1 cellular context compared by ENCODE assay signal in the genomic region with DNA sequence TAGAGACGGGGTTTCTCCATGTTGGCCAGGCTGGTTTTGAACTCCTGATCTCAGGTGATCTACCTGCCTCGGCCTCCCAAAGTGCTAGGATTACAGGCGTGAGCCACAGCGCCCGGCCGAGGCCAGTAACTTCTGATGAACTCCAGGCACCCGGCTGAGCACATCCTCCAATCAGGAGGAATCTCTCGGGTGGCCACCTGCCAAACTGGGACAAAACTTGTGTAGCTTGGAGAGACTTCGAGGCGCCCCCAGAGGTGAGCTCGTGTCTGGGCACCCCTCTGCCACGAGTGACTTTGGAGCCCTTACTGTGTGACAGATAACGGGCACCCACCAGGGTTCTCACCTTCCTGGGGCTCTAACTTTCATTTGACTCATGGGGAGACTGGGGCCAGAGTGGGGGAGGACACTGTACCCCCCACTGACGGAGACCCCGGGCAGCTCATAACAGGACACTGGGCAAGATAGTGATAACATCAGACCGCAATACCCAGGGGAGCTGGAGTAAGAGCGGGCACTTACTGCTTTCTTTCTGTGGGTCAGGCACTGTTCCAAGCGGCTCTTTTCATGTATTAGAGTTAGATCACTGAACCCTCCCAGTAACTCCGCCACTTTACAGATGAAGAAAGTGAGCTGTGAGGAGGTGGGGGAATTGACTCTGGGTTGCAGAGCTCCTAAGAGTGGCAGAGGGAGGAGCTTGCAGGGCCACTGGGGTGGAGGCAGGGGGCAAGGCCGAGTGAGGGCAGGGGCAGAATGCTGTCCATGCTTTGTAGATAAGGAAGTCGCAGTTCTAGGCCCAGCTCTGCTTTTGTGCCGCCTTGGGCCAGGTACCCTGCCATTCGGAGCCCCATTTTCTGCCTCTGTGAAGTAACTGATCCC.
TF ChIP-seq lines count a peak whose summit lies in the region.

No MANE protein-coding gene starts in this region.

TF ChIP-seq in HEK293, 187 proteins besides CTCF, POLR2A, EP300 and RAD21 (continued from another document and continues in another):
- no peak for TF ChIP-seq REST (tag by site-specific recombination; IDR thresholded peaks at IDR 0.05)
- TF ChIP-seq ZNF660 (tag by site-specific recombination; IDR thresholded peaks at IDR 0.05), result peak; percentile 62; the same call in 1 of the 2 replicates
- TF ChIP-seq ZNF561 (tag by site-specific recombination; IDR thresholded peaks at IDR 0.05; ENCODE audit: borderline replicate concordance), result peak; percentile 90
- no peak for TF ChIP-seq ZNF544 (tag by site-specific recombination; IDR thresholded peaks at IDR 0.05)
- no peak for TF ChIP-seq BCL11B (tag by site-specific recombination; IDR thresholded peaks at IDR 0.05; ENCODE audit: low read depth)
- TF ChIP-seq ZNF148 (tag by site-specific recombination; IDR thresholded peaks at IDR 0.05; ENCODE audit: borderline replicate concordance), result no peak
- TF ChIP-seq ZNF202 (tag by site-specific recombination; IDR thresholded peaks at IDR 0.05; ENCODE audit: borderline replicate concordance), result no peak
- TF ChIP-seq ZNF223 (tag by site-specific recombination; IDR thresholded peaks at IDR 0.05), result no peak
- TF ChIP-seq ZNF514 (tag by site-specific recombination; IDR thresholded peaks at IDR 0.05), result no peak
- TF ChIP-seq, protein P1, sequence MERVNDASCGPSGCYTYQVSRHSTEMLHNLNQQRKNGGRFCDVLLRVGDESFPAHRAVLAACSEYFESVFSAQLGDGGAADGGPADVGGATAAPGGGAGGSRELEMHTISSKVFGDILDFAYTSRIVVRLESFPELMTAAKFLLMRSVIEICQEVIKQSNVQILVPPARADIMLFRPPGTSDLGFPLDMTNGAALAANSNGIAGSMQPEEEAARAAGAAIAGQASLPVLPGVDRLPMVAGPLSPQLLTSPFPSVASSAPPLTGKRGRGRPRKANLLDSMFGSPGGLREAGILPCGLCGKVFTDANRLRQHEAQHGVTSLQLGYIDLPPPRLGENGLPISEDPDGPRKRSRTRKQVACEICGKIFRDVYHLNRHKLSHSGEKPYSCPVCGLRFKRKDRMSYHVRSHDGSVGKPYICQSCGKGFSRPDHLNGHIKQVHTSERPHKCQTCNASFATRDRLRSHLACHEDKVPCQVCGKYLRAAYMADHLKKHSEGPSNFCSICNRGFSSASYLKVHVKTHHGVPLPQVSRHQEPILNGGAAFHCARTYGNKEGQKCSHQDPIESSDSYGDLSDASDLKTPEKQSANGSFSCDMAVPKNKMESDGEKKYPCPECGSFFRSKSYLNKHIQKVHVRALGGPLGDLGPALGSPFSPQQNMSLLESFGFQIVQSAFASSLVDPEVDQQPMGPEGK (tag by site-specific recombination; IDR thresholded peaks at IDR 0.05), result peak; percentile 94
- no peak for TF ChIP-seq ZNF350 (tag by site-specific recombination; IDR thresholded peaks at IDR 0.05)
- TF ChIP-seq ZNF19 (tag by site-specific recombination; IDR thresholded peaks at IDR 0.05; ENCODE audit: low read depth), result no peak
- TF ChIP-seq ZNF473 (tag by site-specific recombination; IDR thresholded peaks at IDR 0.05), result no peak
- TF ChIP-seq ZBTB44 (tag by site-specific recombination; IDR thresholded peaks at IDR 0.05), result no peak
- no peak for TF ChIP-seq ZNF214 (tag by site-specific recombination; IDR thresholded peaks at IDR 0.05; ENCODE audit: borderline replicate concordance)
- no peak for TF ChIP-seq HOXA7 (CRISPR knock-in tag; IDR thresholded peaks at IDR 0.05; ENCODE audit: borderline replicate concordance)
- no peak for TF ChIP-seq ZBTB17 (tag by site-specific recombination; IDR thresholded peaks at IDR 0.05)
- TF ChIP-seq ZFP69B (tag by site-specific recombination; IDR thresholded peaks at IDR 0.05), result 0 out of 2 replicates have a peak, but pooled peaks have one; percentile 36
- TF ChIP-seq GLIS2 (tag by site-specific recombination; IDR thresholded peaks at IDR 0.05), result peak; percentile 74
- no peak for TF ChIP-seq GFI1B (tag by site-specific recombination; IDR thresholded peaks at IDR 0.05)
- TF ChIP-seq ZNF23 (tag by site-specific recombination; IDR thresholded peaks at IDR 0.05; ENCODE audit: borderline replicate concordance), result no peak
- peak; percentile 39 for TF ChIP-seq SP2 (tag by site-specific recombination; IDR thresholded peaks at IDR 0.05)
- TF ChIP-seq ZSCAN23 (tag by site-specific recombination; IDR thresholded peaks at IDR 0.05), result peak; percentile 50; the same call in 1 of the 2 replicates
- peak; percentile 85 for TF ChIP-seq ZNF585B (tag by site-specific recombination; IDR thresholded peaks at IDR 0.05)
- TF ChIP-seq, protein P2, sequence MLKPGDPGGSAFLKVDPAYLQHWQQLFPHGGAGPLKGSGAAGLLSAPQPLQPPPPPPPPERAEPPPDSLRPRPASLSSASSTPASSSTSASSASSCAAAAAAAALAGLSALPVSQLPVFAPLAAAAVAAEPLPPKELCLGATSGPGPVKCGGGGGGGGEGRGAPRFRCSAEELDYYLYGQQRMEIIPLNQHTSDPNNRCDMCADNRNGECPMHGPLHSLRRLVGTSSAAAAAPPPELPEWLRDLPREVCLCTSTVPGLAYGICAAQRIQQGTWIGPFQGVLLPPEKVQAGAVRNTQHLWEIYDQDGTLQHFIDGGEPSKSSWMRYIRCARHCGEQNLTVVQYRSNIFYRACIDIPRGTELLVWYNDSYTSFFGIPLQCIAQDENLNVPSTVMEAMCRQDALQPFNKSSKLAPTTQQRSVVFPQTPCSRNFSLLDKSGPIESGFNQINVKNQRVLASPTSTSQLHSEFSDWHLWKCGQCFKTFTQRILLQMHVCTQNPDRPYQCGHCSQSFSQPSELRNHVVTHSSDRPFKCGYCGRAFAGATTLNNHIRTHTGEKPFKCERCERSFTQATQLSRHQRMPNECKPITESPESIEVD (tag by site-specific recombination; IDR thresholded peaks at IDR 0.05), result no peak; the same call in 1 of the 2 replicates
- 0 out of 2 replicates have a peak, but pooled peaks have one; percentile 33 for TF ChIP-seq TCF7L2 (IDR thresholded peaks at IDR 0.05; ENCODE audit: borderline replicate concordance, low read depth, low read length)
- TF ChIP-seq SP3 (tag by site-specific recombination; IDR thresholded peaks at IDR 0.05), result peak; percentile 52
- TF ChIP-seq MYNN (tag by site-specific recombination; IDR thresholded peaks at IDR 0.05; ENCODE audit: borderline replicate concordance), result no peak
- TF ChIP-seq ZNF658 (tag by site-specific recombination; IDR thresholded peaks at IDR 0.05), result no peak
- no peak for TF ChIP-seq ZNF274 (IDR thresholded peaks at IDR 0.05; ENCODE audit: low read length)
- TF ChIP-seq ZNF274 (tag by site-specific recombination; IDR thresholded peaks at IDR 0.05; ENCODE audit: borderline replicate concordance), result no peak
- TF ChIP-seq, protein P3, sequence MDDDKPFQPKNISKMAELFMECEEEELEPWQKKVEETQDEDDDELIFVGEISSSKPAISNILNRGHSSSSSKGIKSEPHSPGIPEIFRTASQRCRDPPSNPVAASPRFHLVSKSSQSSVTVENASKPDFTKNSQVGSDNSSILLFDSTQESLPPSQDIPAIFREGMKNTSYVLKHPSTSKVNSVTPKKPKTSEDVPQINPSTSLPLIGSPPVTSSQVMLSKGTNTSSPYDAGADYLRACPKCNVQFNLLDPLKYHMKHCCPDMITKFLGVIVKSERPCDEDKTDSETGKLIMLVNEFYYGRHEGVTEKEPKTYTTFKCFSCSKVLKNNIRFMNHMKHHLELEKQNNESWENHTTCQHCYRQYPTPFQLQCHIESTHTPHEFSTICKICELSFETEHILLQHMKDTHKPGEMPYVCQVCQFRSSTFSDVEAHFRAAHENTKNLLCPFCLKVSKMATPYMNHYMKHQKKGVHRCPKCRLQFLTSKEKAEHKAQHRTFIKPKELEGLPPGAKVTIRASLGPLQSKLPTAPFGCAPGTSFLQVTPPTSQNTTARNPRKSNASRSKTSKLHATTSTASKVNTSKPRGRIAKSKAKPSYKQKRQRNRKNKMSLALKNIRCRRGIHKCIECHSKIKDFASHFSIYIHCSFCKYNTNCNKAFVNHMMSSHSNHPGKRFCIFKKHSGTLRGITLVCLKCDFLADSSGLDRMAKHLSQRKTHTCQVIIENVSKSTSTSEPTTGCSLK (tag by site-specific recombination; IDR thresholded peaks at IDR 0.05), result no peak
- TF ChIP-seq ZNF747 (tag by site-specific recombination; IDR thresholded peaks at IDR 0.05), result no peak
- TF ChIP-seq, protein P4, sequence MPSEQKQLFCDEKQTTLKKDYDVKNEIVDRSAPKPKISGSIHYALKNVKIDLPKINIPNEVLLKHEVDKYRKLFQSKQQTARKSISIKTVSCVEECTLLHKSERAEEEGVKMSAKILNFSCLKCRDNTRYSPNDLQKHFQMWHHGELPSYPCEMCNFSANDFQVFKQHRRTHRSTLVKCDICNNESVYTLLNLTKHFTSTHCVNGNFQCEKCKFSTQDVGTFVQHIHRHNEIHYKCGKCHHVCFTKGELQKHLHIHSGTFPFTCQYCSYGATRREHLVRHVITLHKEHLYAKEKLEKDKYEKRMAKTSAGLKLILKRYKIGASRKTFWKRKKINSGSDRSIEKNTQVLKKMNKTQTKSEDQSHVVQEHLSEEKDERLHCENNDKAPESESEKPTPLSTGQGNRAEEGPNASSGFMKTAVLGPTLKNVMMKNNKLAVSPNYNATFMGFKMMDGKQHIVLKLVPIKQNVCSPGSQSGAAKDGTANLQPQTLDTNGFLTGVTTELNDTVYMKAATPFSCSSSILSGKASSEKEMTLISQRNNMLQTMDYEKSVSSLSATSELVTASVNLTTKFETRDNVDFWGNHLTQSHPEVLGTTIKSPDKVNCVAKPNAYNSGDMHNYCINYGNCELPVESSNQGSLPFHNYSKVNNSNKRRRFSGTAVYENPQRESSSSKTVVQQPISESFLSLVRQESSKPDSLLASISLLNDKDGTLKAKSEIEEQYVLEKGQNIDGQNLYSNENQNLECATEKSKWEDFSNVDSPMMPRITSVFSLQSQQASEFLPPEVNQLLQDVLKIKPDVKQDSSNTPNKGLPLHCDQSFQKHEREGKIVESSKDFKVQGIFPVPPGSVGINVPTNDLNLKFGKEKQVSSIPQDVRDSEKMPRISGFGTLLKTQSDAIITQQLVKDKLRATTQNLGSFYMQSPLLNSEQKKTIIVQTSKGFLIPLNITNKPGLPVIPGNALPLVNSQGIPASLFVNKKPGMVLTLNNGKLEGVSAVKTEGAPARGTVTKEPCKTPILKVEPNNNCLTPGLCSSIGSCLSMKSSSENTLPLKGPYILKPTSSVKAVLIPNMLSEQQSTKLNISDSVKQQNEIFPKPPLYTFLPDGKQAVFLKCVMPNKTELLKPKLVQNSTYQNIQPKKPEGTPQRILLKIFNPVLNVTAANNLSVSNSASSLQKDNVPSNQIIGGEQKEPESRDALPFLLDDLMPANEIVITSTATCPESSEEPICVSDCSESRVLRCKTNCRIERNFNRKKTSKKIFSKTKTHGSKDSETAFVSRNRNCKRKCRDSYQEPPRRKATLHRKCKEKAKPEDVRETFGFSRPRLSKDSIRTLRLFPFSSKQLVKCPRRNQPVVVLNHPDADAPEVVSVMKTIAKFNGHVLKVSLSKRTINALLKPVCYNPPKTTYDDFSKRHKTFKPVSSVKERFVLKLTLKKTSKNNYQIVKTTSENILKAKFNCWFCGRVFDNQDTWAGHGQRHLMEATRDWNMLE (tag by site-specific recombination; conservative IDR thresholded peaks at IDR 0.05; ENCODE audit: low read depth), result no peak
- no peak for TF ChIP-seq KLF16 (tag by site-specific recombination; IDR thresholded peaks at IDR 0.05)
- no peak for TF ChIP-seq HOXC10 (CRISPR knock-in tag; IDR thresholded peaks at IDR 0.05)
- TF ChIP-seq ZNF426 (tag by site-specific recombination; IDR thresholded peaks at IDR 0.05), result no peak
